Comparison of ENCODE assay signal across 8 cellular contexts in genomic region chr12:51678086-51678724, GRCh38.
DNase-seq lines count a peak whose midpoint lies in the region; ATAC-seq, FAIRE-seq and TF ChIP-seq lines count a peak whose summit lies in the region.

No MANE protein-coding gene starts in this region.

- 45 to 57% (median 52%) methylated on average over 5 of the region's 5 CpGs for WGBS in stomach, 5 donors

- no peaks in the 10 kb centered on the region for H3K27me3 ChIP-seq in stomach

- peak in 4 of 7 experiments; percentile 37 to 47 (median 43) for TF ChIP-seq CTCF in stomach (IDR thresholded peaks at IDR 0.05)

- DNase-seq in D341Med (ENCODE audit: low spot score) (peak; percentile 79), HEK293T (ENCODE audit: extremely low spot score) (peak; percentile 73), NOMO-1 (lab: John Stamatoyannopoulos, UW; ENCODE audit: unreplicated experiment in 2 of 2) (peak; percentile 59 to 77), astrocyte of the hippocampus (ENCODE audit: low read depth, low spot score) (peak; percentile 68), stomach (peak; percentile 34)

- no peaks in the 10 kb centered on the region for H3K36me3 ChIP-seq in stomach

- intact Hi-C loops in stomach (cut with DNase I; ENCODE audit: low total_unique reads), result no loop called here

- peak; percentile 78 for FAIRE-seq in islet of Langerhans (lab: Jason Lieb, UNC)

- no peak for TF ChIP-seq EP300 in stomach (IDR thresholded peaks at IDR 0.05)

- CTCF ChIA-PET in HEK293T (lab: Yijun Ruan, JAX), result no interaction called here

- POLR2A ChIA-PET in HEK293T (lab: Yijun Ruan, JAX), result no interaction called here

- H3K9me3 ChIP-seq in stomach, result no peaks in the 10 kb centered on the region

- ATAC-seq in HG03025 (IDR thresholded peaks at IDR 0.05; ENCODE audit: low FRiP score, unreplicated experiment) (no peak), HG03139 (IDR thresholded peaks at IDR 0.05; ENCODE audit: unreplicated experiment) (no peak)

- no peak for TF ChIP-seq POLR2A in stomach (IDR thresholded peaks at IDR 0.05)

- peaks cover 0 to 11% (median 2%) of the 10 kb centered on the region in 4 donors for H3K4me1 ChIP-seq in stomach

- no peak overlapping the region for H3K4me3 ChIP-seq in stomach

- no peak overlapping the region for H3K27ac ChIP-seq in stomach

TF ChIP-seq in HEK293T, 16 proteins besides CTCF, POLR2A, EP300 and RAD21:
- no peak for TF ChIP-seq LEF1 (IDR thresholded peaks at IDR 0.05; ENCODE audit: borderline replicate concordance)
- no peak for TF ChIP-seq SUZ12 (IDR thresholded peaks at IDR 0.05)
- TF ChIP-seq BHLHE40 (IDR thresholded peaks at IDR 0.05; ENCODE audit: borderline replicate concordance), result no peak
- no peak for TF ChIP-seq FOXA1 (IDR thresholded peaks at IDR 0.05)
- no peak for TF ChIP-seq ZNF384 (IDR thresholded peaks at IDR 0.05)
- no peak for TF ChIP-seq CTBP1 (IDR thresholded peaks at IDR 0.05; ENCODE audit: borderline replicate concordance)
- no peak for TF ChIP-seq HDGF (IDR thresholded peaks at IDR 0.05; ENCODE audit: borderline replicate concordance)
- no peak for TF ChIP-seq SP1 (IDR thresholded peaks at IDR 0.05)
- TF ChIP-seq FOXM1 (IDR thresholded peaks at IDR 0.05; ENCODE audit: borderline replicate concordance), result no peak
- no peak for TF ChIP-seq NFRKB (IDR thresholded peaks at IDR 0.05)
- TF ChIP-seq L3MBTL2 (conservative IDR thresholded peaks at IDR 0.05), result no peak
- TF ChIP-seq FOXK2 (IDR thresholded peaks at IDR 0.05), result no peak
- no peak for TF ChIP-seq ARNT (IDR thresholded peaks at IDR 0.05)
- no peak for TF ChIP-seq PKNOX1 (IDR thresholded peaks at IDR 0.05)
TF ChIP-seq in HEK293T: peak in this region for 0.
